In genomic region chr22:37233371-37233750, GRCh38 we compare ENCODE assay signal across 9 cellular contexts. TPM values are rescaled to one million over a fixed set of nuclear protein-coding genes. Genes with fewer than 3 reads are reported as not detected.
DNase-seq lines count a peak whose midpoint lies in the region; ATAC-seq and TF ChIP-seq lines count a peak whose summit lies in the region.
"Not testable (repeated sequence)": the region's sequence is repeated elsewhere in the genome, so short reads cannot be mapped to it uniquely, and the experiment has no call there.
"Had no signal": no experiment of that assay in that cellular context is flagged by ENCODE, and none has a peak within 500 bp of the region (broad histone marks: within the 10 kb centered on the region; RNA-seq: fewer than 3 reads in every experiment).

No MANE protein-coding gene starts in this region.

- not testable (repeated sequence) for H2AFZ ChIP-seq in MM.1S (ENCODE audit: low read length)

- intact Hi-C loops in CD14-positive monocyte (cut with micrococcal nuclease); activated B cell treated with CpG ODN at 0.5 μM for 24 hours (cut with micrococcal nuclease); posterior vena cava (cut with DNase I); aorta (cut with DNase I): not testable (repeated sequence)

- H3K4me2 ChIP-seq in MM.1S (ENCODE audit: low read depth, low read length): not testable (repeated sequence)

- not testable (repeated sequence) for H3K4me3 ChIP-seq in MM.1S (ENCODE audit: low read length); aorta (ENCODE audit: low read length in 2 of 2)

- POLR2A ChIA-PET in activated B cell treated with CpG ODN at 0.5 μM for 24 hours (lab: Charles Lee): interaction anchor here (7.5 kb wide), 1 partner anchor 8 kb away, joined by 301 read pairs; the partner anchor contains the start of gene RAC2

- CTCF ChIA-PET in activated B cell treated with CpG ODN at 0.5 μM for 24 hours (lab: Charles Lee): not testable (repeated sequence)

- peaks cover 14% of the 10 kb centered on the region; the same call in 1 of the 2 replicates for H3K36me3 ChIP-seq in MM.1S (replicated peaks; ENCODE audit: insufficient read depth, low read length)
- not testable (repeated sequence) for H3K36me3 ChIP-seq in aorta (ENCODE audit: control insufficient read depth in 1 of 2, insufficient read depth in 2 of 2, low read length in 1 of 2)

- not testable (repeated sequence) for DNase-seq in CD14-positive monocyte (ENCODE audit: low spot score); MM.1S; activated B cell treated with CpG ODN at 0.5 μM for 24 hours; activated T-cell treated with anti-CD3 and anti-CD28 coated beads, Interleukin-2, amount 50 U/mL, for 4 hours; activated naive CD8-positive, alpha-beta T cell treated with anti-CD3 and anti-CD28 coated beads for 36 hours; memory B cell (ENCODE audit: low spot score in 2 of 2)
- DNase-seq in posterior vena cava (ENCODE audit: low spot score) (peak; percentile 56), aorta (peak; percentile 36 to 51)

- H3K9me3 Mint-ChIP-seq in CD14-positive monocyte; activated B cell treated with CpG ODN at 0.5 μM for 24 hours; activated T-cell treated with anti-CD3 and anti-CD28 coated beads, Interleukin-2, amount 50 U/mL, for 4 hours; activated naive CD8-positive, alpha-beta T cell treated with anti-CD3 and anti-CD28 coated beads for 36 hours; memory B cell: not testable (repeated sequence)

- peak overlapping the region; percentile 10; the same call in 1 of the 2 replicates for H3K27ac ChIP-seq in MM.1S (ENCODE audit: low read length)
- H3K27ac ChIP-seq in aorta (ENCODE audit: low read depth in 1 of 2, low read length in 2 of 2): not testable (repeated sequence)

- H3K36me3 Mint-ChIP-seq in CD14-positive monocyte (peaks cover 74 to 95% of the 10 kb centered on the region in 2 donors), activated B cell treated with CpG ODN at 0.5 μM for 24 hours (ENCODE audit: low read depth) (peaks cover 90% of the 10 kb centered on the region), memory B cell (peaks cover 44% of the 10 kb centered on the region)
- H3K36me3 Mint-ChIP-seq in activated T-cell treated with anti-CD3 and anti-CD28 coated beads, Interleukin-2, amount 50 U/mL, for 4 hours (ENCODE audit: insufficient read depth): peaks cover 42% of the 10 kb centered on the region
- peaks cover 84% of the 10 kb centered on the region for H3K36me3 Mint-ChIP-seq in activated naive CD8-positive, alpha-beta T cell treated with anti-CD3 and anti-CD28 coated beads for 36 hours

- WGBS in aorta, 2 donors: 84% methylated on average over 12 of the region's 12 CpGs

- H3K27me3 Mint-ChIP-seq in CD14-positive monocyte (ENCODE audit: low read depth in 3 of 3); activated B cell treated with CpG ODN at 0.5 μM for 24 hours; activated T-cell treated with anti-CD3 and anti-CD28 coated beads, Interleukin-2, amount 50 U/mL, for 4 hours (ENCODE audit: low read depth); activated naive CD8-positive, alpha-beta T cell treated with anti-CD3 and anti-CD28 coated beads for 36 hours; memory B cell: not testable (repeated sequence)

- not testable (repeated sequence) for H3K9me3 ChIP-seq in MM.1S (replicated peaks; ENCODE audit: insufficient read depth, low read length); aorta (ENCODE audit: control insufficient read depth, low read length)

- ATAC-seq in activated B cell treated with CpG ODN at 0.5 μM for 24 hours (ENCODE audit: low read depth); activated T-cell treated with anti-CD3 and anti-CD28 coated beads, Interleukin-2, amount 50 U/mL, for 4 hours; memory B cell (ENCODE audit: low read depth); aorta (ENCODE audit: low FRiP score): not testable (repeated sequence)

- H3K27ac Mint-ChIP-seq in CD14-positive monocyte (peak overlapping the region; percentile 23 to 93 (median 72)), activated B cell treated with CpG ODN at 0.5 μM for 24 hours (peak overlapping the region; percentile 50), memory B cell (peak overlapping the region; percentile 72)
- H3K27ac Mint-ChIP-seq in activated naive CD8-positive, alpha-beta T cell treated with anti-CD3 and anti-CD28 coated beads for 36 hours: peak overlapping the region; percentile 95

- H4K20me1 ChIP-seq in MM.1S (ENCODE audit: insufficient read depth, low read length): not testable (repeated sequence)

- peaks cover 88% of the 10 kb centered on the region for H3K79me2 ChIP-seq in MM.1S (ENCODE audit: low read length)

- peaks cover 79% of the 10 kb centered on the region for H3F3A ChIP-seq in MM.1S (ENCODE audit: insufficient read depth, low read length)

- not testable (repeated sequence) for H3K9me2 ChIP-seq in MM.1S (replicated peaks; ENCODE audit: insufficient read depth, low read length)

- H3K4me1 ChIP-seq in MM.1S (ENCODE audit: low read length): peaks cover 90% of the 10 kb centered on the region
- not testable (repeated sequence) for H3K4me1 ChIP-seq in aorta (ENCODE audit: control insufficient read depth in 1 of 2, insufficient read depth in 2 of 2, low read length in 2 of 2)

- H3K4me1 Mint-ChIP-seq in CD14-positive monocyte (peaks cover 95% of the 10 kb centered on the region), activated B cell treated with CpG ODN at 0.5 μM for 24 hours (peaks cover 98% of the 10 kb centered on the region), memory B cell (peaks cover 85% of the 10 kb centered on the region)
- H3K4me1 Mint-ChIP-seq in activated T-cell treated with anti-CD3 and anti-CD28 coated beads, Interleukin-2, amount 50 U/mL, for 4 hours (ENCODE audit: low read depth): peaks cover 96% of the 10 kb centered on the region
- H3K4me1 Mint-ChIP-seq in activated naive CD8-positive, alpha-beta T cell treated with anti-CD3 and anti-CD28 coated beads for 36 hours: peaks cover 93% of the 10 kb centered on the region

- TF ChIP-seq CTCF in CD14-positive monocyte (IDR thresholded peaks at IDR 0.05); MM.1S (IDR thresholded peaks at IDR 0.05; ENCODE audit: low read length); activated B cell treated with CpG ODN at 0.5 μM for 24 hours (IDR thresholded peaks at IDR 0.05): not testable (repeated sequence)

- H3K9ac ChIP-seq in MM.1S (ENCODE audit: low read length): not testable (repeated sequence)

- not testable (repeated sequence) for H3K27me3 ChIP-seq in MM.1S (replicated peaks; ENCODE audit: insufficient read depth, low read length); aorta (ENCODE audit: control insufficient read depth in 1 of 2, insufficient read depth in 2 of 2, low read length in 1 of 2)

- not testable (repeated sequence) for H3K4me3 Mint-ChIP-seq in CD14-positive monocyte, activated B cell treated with CpG ODN at 0.5 μM for 24 hours
- H3K4me3 Mint-ChIP-seq in activated T-cell treated with anti-CD3 and anti-CD28 coated beads, Interleukin-2, amount 50 U/mL, for 4 hours: peak overlapping the region; percentile 11
- peak overlapping the region; percentile 61 for H3K4me3 Mint-ChIP-seq in activated naive CD8-positive, alpha-beta T cell treated with anti-CD3 and anti-CD28 coated beads for 36 hours
- H3K4me3 Mint-ChIP-seq in memory B cell: peak overlapping the region; percentile 28

RNA-seq across cellular contexts. Expression of gene RAC2, which starts 10.7 kb away (rescaled TPM):
- polyA plus RNA-seq in CD14-positive monocyte: 100 to 1,000 TPM; 360 to 529 TPM
- total RNA-seq in activated B cell treated with CpG ODN at 0.5 μM for 24 hours: 518 and 557 TPM in 2 replicates
- total RNA-seq in activated T-cell treated with anti-CD3 and anti-CD28 coated beads, Interleukin-2, amount 50 U/mL, for 4 hours: 100 to 1,000 TPM; 388 to 432 (median 395) TPM
- 100 to 1,000 TPM; 518 to 528 TPM for total RNA-seq in activated naive CD8-positive, alpha-beta T cell treated with anti-CD3 and anti-CD28 coated beads for 36 hours
- total RNA-seq in posterior vena cava: 10 to 100 TPM; 12.9 to 17.5 TPM
- total RNA-seq in aorta: 10 to 100 TPM; 16.8 to 19.8 TPM
- 10 to 100 TPM in 1 of 2 donors, 1 to 10 TPM in 1; 3.6 to 14.5 TPM for polyA plus RNA-seq in aorta

RNA-seq across cellular contexts. Expression of gene SSTR3, which starts 21.1 kb away (rescaled TPM):
- polyA plus RNA-seq in CD14-positive monocyte: not detected
- total RNA-seq in activated B cell treated with CpG ODN at 0.5 μM for 24 hours: 1.7 and 1.8 TPM in 2 replicates
- 1 to 10 TPM; 1.7 to 2.3 (median 1.9) TPM for total RNA-seq in activated T-cell treated with anti-CD3 and anti-CD28 coated beads, Interleukin-2, amount 50 U/mL, for 4 hours
- total RNA-seq in activated naive CD8-positive, alpha-beta T cell treated with anti-CD3 and anti-CD28 coated beads for 36 hours: 1 to 10 TPM; 7.1 to 7.4 TPM
- total RNA-seq in posterior vena cava: not detected
- total RNA-seq in aorta: not detected
- not detected for polyA plus RNA-seq in aorta
- total RNA-seq: PC-9 had no signal

RNA-seq across cellular contexts. Expression of gene C1QTNF6, which starts 45.3 kb away (rescaled TPM):
- polyA plus RNA-seq in CD14-positive monocyte (under 1 TPM; 0.14 to 0.24 TPM), aorta (10 to 100 TPM in 1 of 2 donors, 1 to 10 TPM in 1; 3.1 to 11.9 TPM)
- total RNA-seq in activated B cell treated with CpG ODN at 0.5 μM for 24 hours (5.2 and 8.2 TPM in 2 replicates), posterior vena cava (1 to 10 TPM; 1.8 to 6.3 TPM), aorta (1 to 10 TPM; 2.4 to 7.0 TPM)
- 1 to 10 TPM in 2 of 3 donors, under 1 TPM in 1; 0.96 to 2.4 (median 1.2) TPM for total RNA-seq in activated T-cell treated with anti-CD3 and anti-CD28 coated beads, Interleukin-2, amount 50 U/mL, for 4 hours
- 1 to 10 TPM; 2.7 to 3.2 TPM for total RNA-seq in activated naive CD8-positive, alpha-beta T cell treated with anti-CD3 and anti-CD28 coated beads for 36 hours

RNA-seq across cellular contexts. Expression of gene CYTH4, which starts 48.9 kb away (rescaled TPM):
- polyA plus RNA-seq in CD14-positive monocyte (10 to 100 TPM; 51.0 to 70.0 TPM), aorta (10 to 100 TPM in 1 of 2 donors, 1 to 10 TPM in 1; 4.5 to 15.9 TPM)
- total RNA-seq in activated B cell treated with CpG ODN at 0.5 μM for 24 hours (37.2 and 40.3 TPM in 2 replicates), posterior vena cava (10 to 100 TPM; 20.7 to 31.7 TPM), aorta (10 to 100 TPM; 28.2 to 68.7 TPM)
- total RNA-seq in activated T-cell treated with anti-CD3 and anti-CD28 coated beads, Interleukin-2, amount 50 U/mL, for 4 hours: 10 to 100 TPM in 1 of 3 donors, 1 to 10 TPM in 2; 9.0 to 10.9 (median 9.7) TPM
- total RNA-seq in activated naive CD8-positive, alpha-beta T cell treated with anti-CD3 and anti-CD28 coated beads for 36 hours: 10 to 100 TPM; 16.6 to 17.3 TPM
- total RNA-seq: PC-9 had no signal

Comparison
In these comparisons a context has a peak if more than half of its experiments do, and no peak if none do; other contexts are left out.
1. RNA of gene RAC2, which starts 10.7 kb away (total RNA-seq): 518 to 557 TPM in activated B cell treated with CpG ODN at 0.5 μM for 24 hours, 518 to 528 TPM in activated naive CD8-positive, alpha-beta T cell treated with anti-CD3 and anti-CD28 coated beads for 36 hours and 388 to 432 TPM in activated T-cell treated with anti-CD3 and anti-CD28 coated beads, Interleukin-2, amount 50 U/mL, for 4 hours; 16.8 to 19.8 TPM in aorta and 12.9 to 17.5 TPM in posterior vena cava; every median in the first group is over 10 times any median in the second.
2. Peak in every context shown above with its lines, with median percentiles within 50 percentile points of each other: H3K27ac Mint-ChIP-seq.